15 cellular contexts compared by ENCODE assay signal in the genomic region with DNA sequence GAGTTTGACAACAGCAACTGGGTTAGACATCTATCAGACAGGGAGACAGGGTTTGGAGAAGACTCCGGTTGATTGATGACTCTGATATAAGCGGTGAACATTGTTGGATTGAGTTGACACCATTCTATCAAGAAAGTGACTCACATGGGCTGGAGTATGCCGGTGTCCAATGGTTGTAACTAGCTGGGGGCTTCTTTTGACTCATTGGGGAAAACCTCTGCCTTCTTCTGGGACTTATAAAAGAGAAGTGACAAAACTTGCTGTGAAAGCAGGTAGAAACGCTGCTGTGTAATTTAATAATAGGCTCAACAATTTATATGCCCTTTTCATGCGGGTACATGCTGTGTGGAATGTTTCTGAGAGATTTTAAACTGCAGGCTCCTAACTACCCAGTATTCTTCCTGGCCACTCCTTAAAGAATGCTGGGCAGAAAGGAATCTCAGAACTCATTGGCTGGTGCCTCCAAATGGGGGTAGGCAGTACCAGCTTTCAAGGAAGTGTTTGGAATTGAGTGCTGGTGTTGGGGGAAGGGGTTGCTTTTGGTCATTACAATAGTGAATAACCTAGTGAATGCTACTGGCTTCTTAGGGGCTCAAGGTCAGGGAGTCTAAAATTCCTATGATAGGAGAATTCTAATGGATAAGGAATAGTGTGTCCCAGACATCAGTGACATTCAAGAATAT. TPM values are rescaled to one million over a fixed set of nuclear protein-coding genes. Genes with fewer than 3 reads are reported as not detected.
A peak's percentile ranks its signal among the peaks of the same experiment; 100 is the strongest.
DNase-seq lines count a peak whose midpoint lies in the region; ATAC-seq and TF ChIP-seq lines count a peak whose summit lies in the region.
"Had no signal": no experiment of that assay in that cellular context is flagged by ENCODE, and none has a peak within 500 bp of the region (broad histone marks: within the 10 kb centered on the region; RNA-seq: fewer than 3 reads in every experiment).

No MANE protein-coding gene starts in this region.

- H3K18ac ChIP-seq in mesenchymal stem cell (ENCODE audit: low read depth in 1 of 2, low read length in 2 of 2) = no peak overlapping the region

- H3K9ac ChIP-seq in mesenchymal stem cell (ENCODE audit: low read length) = no peak overlapping the region

- H3K4ac ChIP-seq in mesenchymal stem cell (ENCODE audit: low read depth in 1 of 2, low read length in 2 of 2) = no peak overlapping the region

- no peak overlapping the region for H3K14ac ChIP-seq in mesenchymal stem cell (ENCODE audit: low read length in 2 of 2)

- H3K4me1 ChIP-seq in mesenchymal stem cell (ENCODE audit: control insufficient read depth, insufficient read depth, low read depth, low read length) (no peaks in the 10 kb centered on the region), BE2C (no peaks in the 10 kb centered on the region)

- H3K23ac ChIP-seq in mesenchymal stem cell (ENCODE audit: low read length in 2 of 2) = no peak overlapping the region

- H2AK5ac ChIP-seq in mesenchymal stem cell (ENCODE audit: low read length, severe bottlenecking) = no peak overlapping the region

- H3K36me3 ChIP-seq in mesenchymal stem cell (ENCODE audit: control insufficient read depth in 1 of 2, insufficient read depth in 2 of 2, low read depth in 1 of 2, low read length in 2 of 2) (no peaks in the 10 kb centered on the region), BE2C (no peaks in the 10 kb centered on the region)
- H3K36me3 ChIP-seq: brain microvascular endothelial cell had no signal

- no peak for TF ChIP-seq CTCF in CD4-positive, alpha-beta T cell (IDR thresholded peaks at IDR 0.05)
- TF ChIP-seq CTCF in mesothelial cell of epicardium (IDR thresholded peaks at IDR 0.05; ENCODE audit: unreplicated experiment) (no peak), BE2C (IDR thresholded peaks at IDR 0.05; ENCODE audit: low read depth, low read length) (no peak)

- no peak overlapping the region for H2AFZ ChIP-seq in mesenchymal stem cell (ENCODE audit: low read depth, low read length)

- H3K4me1 Mint-ChIP-seq in CD4-positive, alpha-beta T cell (ENCODE audit: low read depth) = peaks cover 97% of the 10 kb centered on the region
- peaks cover 20% of the 10 kb centered on the region for H3K4me1 Mint-ChIP-seq in mesothelial cell of epicardium

- H3K27ac Mint-ChIP-seq in CD4-positive, alpha-beta T cell = peak overlapping the region; percentile 96
- H3K27ac Mint-ChIP-seq in activated naive CD4-positive, alpha-beta T cell treated with anti-CD3 and anti-CD28 coated beads, Interleukin-2, amount 50 U/mL, for 72 hours = peak overlapping the region; percentile 90 to 91
- peak overlapping the region; percentile 52 for H3K27ac Mint-ChIP-seq in mesothelial cell of epicardium

- H3K4me3 Mint-ChIP-seq in CD4-positive, alpha-beta T cell = peak overlapping the region; percentile 71
- H3K4me3 Mint-ChIP-seq in mesothelial cell of epicardium = no peak overlapping the region

- H3K27ac ChIP-seq in CD4-positive, alpha-beta T cell (ENCODE audit: low read depth, low read length) = peak overlapping the region; percentile 85
- H3K27ac ChIP-seq in mesenchymal stem cell (ENCODE audit: low read length, poor library complexity, severe bottlenecking) = no peak overlapping the region
- H3K27ac ChIP-seq: brain microvascular endothelial cell had no signal

- no peak overlapping the region for H2BK15ac ChIP-seq in mesenchymal stem cell (ENCODE audit: low read depth, poor library complexity, severe bottlenecking)

- DNase-seq in CD4-positive, alpha-beta T cell = peak in 1 of 10 experiments; percentile 40
- DNase-seq in activated naive CD4-positive, alpha-beta T cell treated with anti-CD3 and anti-CD28 coated beads, Interleukin-2, amount 50 U/mL, for 72 hours (ENCODE audit: low spot score in 2 of 2) = no peak
- no peak for DNase-seq in mesothelial cell of epicardium (ENCODE audit: low spot score in 2 of 2, unreplicated experiment in 2 of 2)
- DNase-seq in mesenchymal stem cell = no peak
- DNase-seq in BE2C = no peak
- DNase-seq: brain microvascular endothelial cell, hypothalamus, NCI-H1436 treated with DMSO at 0.1 percent for 48 hours had no signal

- CTCF ChIA-PET in CD4-positive, alpha-beta T cell (lab: Charles Lee) = interaction anchor here (0.9 to 2.4 kb wide), 8 partner anchors 8 to 108 kb away, joined by 3 to 14 read pairs (median 7); no protein-coding TSS in a partner anchor

- no peaks in the 10 kb centered on the region for H3K27me3 Mint-ChIP-seq in CD4-positive, alpha-beta T cell
- no peaks in the 10 kb centered on the region for H3K27me3 Mint-ChIP-seq in mesothelial cell of epicardium (ENCODE audit: low read depth)

- no peak overlapping the region for H2BK120ac ChIP-seq in mesenchymal stem cell (ENCODE audit: low read depth, low read length)

- H3K27me3 ChIP-seq in CD4-positive, alpha-beta T cell (ENCODE audit: control insufficient read depth, insufficient read depth, low read length) = no peaks in the 10 kb centered on the region
- H3K27me3 ChIP-seq in mesenchymal stem cell (ENCODE audit: control insufficient read depth in 1 of 2, insufficient read depth in 1 of 2, low read length in 2 of 2) (no peaks in the 10 kb centered on the region), BE2C (peaks cover 8% of the 10 kb centered on the region)
- H3K27me3 ChIP-seq: BLaER1 treated with 17β-estradiol and CSF1 and Interleukin-3, amounts not matched to agents 10 nM and 100 nM; brain microvascular endothelial cell had no signal

- H4K91ac ChIP-seq in mesenchymal stem cell (ENCODE audit: low read length) = no peak overlapping the region

- H3K9me3 Mint-ChIP-seq in CD4-positive, alpha-beta T cell = no peaks in the 10 kb centered on the region
- H3K9me3 Mint-ChIP-seq in activated naive CD4-positive, alpha-beta T cell treated with anti-CD3 and anti-CD28 coated beads, Interleukin-2, amount 50 U/mL, for 72 hours = peaks cover 0 to 10% of the 10 kb centered on the region in 2 donors
- H3K9me3 Mint-ChIP-seq in mesothelial cell of epicardium = peaks cover 15% of the 10 kb centered on the region

- no peaks in the 10 kb centered on the region for H3K79me1 ChIP-seq in mesenchymal stem cell (replicated peaks; ENCODE audit: low read length, poor library complexity, severe bottlenecking)

- intact Hi-C loops in CD4-positive, alpha-beta T cell (cut with DNase I, micrococcal nuclease) = loop anchor here in 1 of 2 experiments (5.0 kb wide), 1 partner anchor 42 kb away; a partner anchor contains a TSS

- H3K4me2 ChIP-seq in mesenchymal stem cell (ENCODE audit: low read length, poor library complexity, severe bottlenecking) = no peak overlapping the region

- peaks cover 72% of the 10 kb centered on the region for H3K36me3 Mint-ChIP-seq in CD4-positive, alpha-beta T cell (ENCODE audit: low read depth)
- H3K36me3 Mint-ChIP-seq in activated naive CD4-positive, alpha-beta T cell treated with anti-CD3 and anti-CD28 coated beads, Interleukin-2, amount 50 U/mL, for 72 hours = peaks cover 8 to 37% of the 10 kb centered on the region in 2 donors
- H3K36me3 Mint-ChIP-seq in mesothelial cell of epicardium = peaks cover 6% of the 10 kb centered on the region

- no peaks in the 10 kb centered on the region for H3K9me3 ChIP-seq in CD4-positive, alpha-beta T cell (ENCODE audit: control insufficient read depth, low read length)
- peaks cover 8% of the 10 kb centered on the region for H3K9me3 ChIP-seq in mesenchymal stem cell (ENCODE audit: control insufficient read depth, low read length)
- H3K9me3 ChIP-seq in BE2C = no peaks in the 10 kb centered on the region

- peak; percentile 9 for ATAC-seq in CD4-positive, alpha-beta T cell (ENCODE audit: poor library complexity)
- ATAC-seq in HG02610 (IDR thresholded peaks at IDR 0.05; ENCODE audit: unreplicated experiment) (peak; percentile 52), HG03342 (IDR thresholded peaks at IDR 0.05; ENCODE audit: unreplicated experiment) (no peak), GM21447 (IDR thresholded peaks at IDR 0.05; ENCODE audit: unreplicated experiment) (no peak)
- peak; percentile 71 to 85 for ATAC-seq in activated naive CD4-positive, alpha-beta T cell treated with anti-CD3 and anti-CD28 coated beads, Interleukin-2, amount 50 U/mL, for 72 hours
- ATAC-seq: HCT116, sciatic nerve had no signal

- POLR2A ChIA-PET in CD4-positive, alpha-beta T cell (lab: Charles Lee) = interaction anchor here (0.6 to 15.8 kb wide), 10 partner anchors 11 to 111 kb away, joined by 3 to 408 read pairs (median 36); no protein-coding TSS in a partner anchor

- 98% methylated on average over 5 of the region's 5 CpGs for WGBS in mesenchymal stem cell

- H2BK5ac ChIP-seq in mesenchymal stem cell (ENCODE audit: low read depth, low read length, poor library complexity, severe bottlenecking) = no peak overlapping the region

- H2BK12ac ChIP-seq in mesenchymal stem cell (ENCODE audit: low read length in 2 of 2) = no peak overlapping the region

- H3K4me3 ChIP-seq in mesenchymal stem cell (ENCODE audit: insufficient read depth in 1 of 2, low read depth in 1 of 2, low read length in 2 of 2) (no peak overlapping the region), BE2C (ENCODE audit: low read depth, low read length) (no peak overlapping the region)

- no peak overlapping the region for H4K8ac ChIP-seq in mesenchymal stem cell (ENCODE audit: low read length)

RNA-seq across cellular contexts. Expression of a gene that starts 43.9 kb away (rescaled TPM):
- 100 to 1,000 TPM; 478 to 497 TPM for total RNA-seq in CD4-positive, alpha-beta T cell
- 100 to 1,000 TPM; 161 to 168 TPM for total RNA-seq in activated naive CD4-positive, alpha-beta T cell treated with anti-CD3 and anti-CD28 coated beads, Interleukin-2, amount 50 U/mL, for 72 hours
- total RNA-seq in mesothelial cell of epicardium = 1.2 to 1.6 TPM (median 1.5 TPM) in 3 replicates
- polyA plus RNA-seq in mesenchymal stem cell (2013, experiment 1 of 2) = 0.10 TPM
- 0.04 TPM for polyA plus RNA-seq in mesenchymal stem cell (2013, experiment 2 of 2)
- polyA plus RNA-seq in BE2C (2012; ENCODE audit: insufficient read depth, insufficient read length, low read depth) = not detected
- polyA plus RNA-seq: endothelial cell of umbilical vein had no signal

Comparison
In these comparisons a context has a peak if more than half of its experiments do, and no peak if none do; other contexts are left out.
1. ATAC-seq: peak in CD4-positive, alpha-beta T cell (single experiment), HG02610 (single experiment) and activated naive CD4-positive, alpha-beta T cell treated with anti-CD3 and anti-CD28 coated beads, Interleukin-2, amount 50 U/mL, for 72 hours (2 of 2); none in HG03342 (single experiment) and GM21447 (single experiment).
2. RNA of a gene that starts 43.9 kb away (total RNA-seq): 478 to 497 TPM in CD4-positive, alpha-beta T cell and 161 to 168 TPM in activated naive CD4-positive, alpha-beta T cell treated with anti-CD3 and anti-CD28 coated beads, Interleukin-2, amount 50 U/mL, for 72 hours; 1.2 to 1.6 TPM in mesothelial cell of epicardium; every median in the first group is over 10 times any median in the second.
3. Peak in every context shown above with its lines, with median percentiles within 50 percentile points of each other: H3K27ac Mint-ChIP-seq.